ENCODE assay signal across 8 cellular contexts in genomic region chr1:11980676-11980972, GRCh38. TPM values are rescaled to one million over a fixed set of nuclear protein-coding genes. Genes with fewer than 3 reads are reported as not detected.
DNase-seq lines count a peak whose midpoint lies in the region; ATAC-seq and TF ChIP-seq lines count a peak whose summit lies in the region.

No MANE protein-coding gene starts in this region.

- peak overlapping the region; percentile 88 for H3K27ac ChIP-seq in angular gyrus (ENCODE audit: low read depth, low read length)
- peak overlapping the region; percentile 96 to 98 (median 98) for H3K27ac ChIP-seq in right lobe of liver

- CTCF ChIA-PET in activated naive CD4-positive, alpha-beta T cell treated with anti-CD3 and anti-CD28 coated beads, Interleukin-2, amount 10 ng/mL, durations not matched to agents 7 days and 5 days (lab: Charles Lee), result interaction anchor here (1.6 to 2.3 kb wide), 4 partner anchors 16 to 246 kb away, joined by 3 to 7 read pairs (median 5); no protein-coding TSS in a partner anchor

- peak overlapping the region; percentile 74 to 98 (median 88) for H3K4me3 ChIP-seq in right lobe of liver

- H3K9me3 Mint-ChIP-seq in activated naive CD4-positive, alpha-beta T cell treated with anti-CD3 and anti-CD28 coated beads, Interleukin-2, amount 10 ng/mL, durations not matched to agents 7 days and 5 days, result no peaks in the 10 kb centered on the region
- H3K9me3 Mint-ChIP-seq in type B pancreatic cell, result no peaks in the 10 kb centered on the region

- no peaks in the 10 kb centered on the region for H3K9me3 ChIP-seq in right lobe of liver

- peak overlapping the region; percentile 97 for H3K4me3 Mint-ChIP-seq in activated naive CD4-positive, alpha-beta T cell treated with anti-CD3 and anti-CD28 coated beads, Interleukin-2, amount 10 ng/mL, durations not matched to agents 7 days and 5 days
- peak overlapping the region; percentile 99 for H3K4me3 Mint-ChIP-seq in type B pancreatic cell

- peaks cover 0 to 40% (median 16%) of the 10 kb centered on the region in 4 donors for H3K4me1 ChIP-seq in right lobe of liver

- H3K36me3 ChIP-seq in right lobe of liver, result peaks cover 0 to 21% (median 1%) of the 10 kb centered on the region in 4 donors

- H3K36me3 Mint-ChIP-seq in activated naive CD4-positive, alpha-beta T cell treated with anti-CD3 and anti-CD28 coated beads, Interleukin-2, amount 10 ng/mL, durations not matched to agents 7 days and 5 days, result peaks cover 16% of the 10 kb centered on the region
- peaks cover 8% of the 10 kb centered on the region for H3K36me3 Mint-ChIP-seq in type B pancreatic cell

- ATAC-seq in right lobe of liver (no peak), HG02870 (IDR thresholded peaks at IDR 0.05; ENCODE audit: unreplicated experiment) (no peak), HG02623 (IDR thresholded peaks at IDR 0.05; ENCODE audit: unreplicated experiment) (no peak)

- H3K27ac Mint-ChIP-seq in activated naive CD4-positive, alpha-beta T cell treated with anti-CD3 and anti-CD28 coated beads, Interleukin-2, amount 10 ng/mL, durations not matched to agents 7 days and 5 days, result peak overlapping the region; percentile 96
- H3K27ac Mint-ChIP-seq in type B pancreatic cell, result peak overlapping the region; percentile 94

- TF ChIP-seq POLR2A in right lobe of liver (IDR thresholded peaks at IDR 0.05), result peak; percentile 2

- no peak for DNase-seq in activated naive CD4-positive, alpha-beta T cell treated with anti-CD3 and anti-CD28 coated beads, Interleukin-2, amount 10 ng/mL, durations not matched to agents 7 days and 5 days
- no peak for DNase-seq in activated naive CD4-positive, alpha-beta T cell treated with anti-CD3 and anti-CD28 coated beads, Interleukin-2, amount 50 U/mL, for 16 hours
- no peak for DNase-seq in right lobe of liver
- DNase-seq in type B pancreatic cell (ENCODE audit: extremely low spot score, unreplicated experiment), result no peak
- no peak for DNase-seq in NOMO-1 treated with DMSO at 0.1 percent for 48 hours (lab: John Stamatoyannopoulos, UW; ENCODE audit: unreplicated experiment)

- WGBS in right lobe of liver (ENCODE audit: insufficient coverage, low coverage, low lambda C conversion rate, missing lambda C conversion rate), result 0% methylated on average over 10 of the region's 12 CpGs

- peaks cover 39% of the 10 kb centered on the region for H3K4me1 Mint-ChIP-seq in activated naive CD4-positive, alpha-beta T cell treated with anti-CD3 and anti-CD28 coated beads, Interleukin-2, amount 10 ng/mL, durations not matched to agents 7 days and 5 days
- H3K4me1 Mint-ChIP-seq in type B pancreatic cell (ENCODE audit: unreplicated experiment), result peaks cover 21% of the 10 kb centered on the region

- H3K27me3 Mint-ChIP-seq in activated naive CD4-positive, alpha-beta T cell treated with anti-CD3 and anti-CD28 coated beads, Interleukin-2, amount 10 ng/mL, durations not matched to agents 7 days and 5 days, result no peaks in the 10 kb centered on the region
- no peaks in the 10 kb centered on the region for H3K27me3 Mint-ChIP-seq in type B pancreatic cell

- H3K27me3 ChIP-seq in right lobe of liver, result no peaks in the 10 kb centered on the region

- intact Hi-C loops in right lobe of liver (cut with DNase I), result no loop called here

- no peak for TF ChIP-seq CTCF in right lobe of liver (IDR thresholded peaks at IDR 0.05)
- no peak for TF ChIP-seq CTCF in type B pancreatic cell (conservative IDR thresholded peaks at IDR 0.05)

RNA-seq across cellular contexts. Expression of gene MFN2, which starts 0.4 kb away (rescaled TPM):
- total RNA-seq in right lobe of liver (10 to 100 TPM; 46.2 to 64.0 (median 61.7) TPM), type B pancreatic cell (ENCODE audit: low replicate concordance) (71.4 and 72.3 TPM in 2 replicates)

RNA-seq across cellular contexts. Expression of gene MIIP, which starts 38.7 kb away (rescaled TPM):
- total RNA-seq in right lobe of liver (10 to 100 TPM in 5 of 6 experiments, 1 to 10 TPM in 1; 7.6 to 19.7 (median 12.1) TPM), type B pancreatic cell (ENCODE audit: low replicate concordance) (24.0 and 37.6 TPM in 2 replicates)

RNA-seq across cellular contexts. Expression of gene PLOD1, which starts 46.1 kb away (rescaled TPM):
- total RNA-seq in right lobe of liver, result 100 to 1,000 TPM in 2 of 6 experiments, 10 to 100 TPM in 4; 70.2 to 119 (median 93.8) TPM
- total RNA-seq in type B pancreatic cell (ENCODE audit: low replicate concordance), result 81.8 and 110 TPM in 2 replicates

RNA-seq across cellular contexts. Expression of gene KIAA2013, which starts 54.4 kb away (rescaled TPM):
- 10 to 100 TPM; 33.5 to 75.1 (median 43.0) TPM for total RNA-seq in right lobe of liver
- total RNA-seq in type B pancreatic cell (ENCODE audit: low replicate concordance), result 39.5 and 50.3 TPM in 2 replicates
